ENCODE assay signal across 2 cellular contexts in genomic region chr9:22008662-22009562, GRCh38.
TF ChIP-seq lines count a peak whose summit lies in the region.

Gene CDKN2B, minus strand, starts transcription at chr9:22009305. Its CDS starts 352 bp downstream, at chr9:22008953.

TF ChIP-seq in GM23338, 12 proteins besides CTCF, POLR2A, EP300 and RAD21 (continued from another document):
- TF ChIP-seq EZH2 (IDR thresholded peaks at IDR 0.05; ENCODE audit: low read depth, unreplicated experiment) (no peak), JUNB (IDR thresholded peaks at IDR 0.05; ENCODE audit: unreplicated experiment) (no peak), NANOG (IDR thresholded peaks at IDR 0.05; ENCODE audit: borderline replicate concordance) (no peak), EZH2phosphoT487 (IDR thresholded peaks at IDR 0.05; ENCODE audit: unreplicated experiment) (no peak), CREB1 (CRISPR knock-in tag; IDR thresholded peaks at IDR 0.05; ENCODE audit: low read depth) (peak; percentile 72), STAT1 (IDR thresholded peaks at IDR 0.05; ENCODE audit: unreplicated experiment) (no peak), ZNF114 (CRISPR knock-in tag; IDR thresholded peaks at IDR 0.05) (no peak), POLR2AphosphoS5 (IDR thresholded peaks at IDR 0.05; ENCODE audit: low read depth) (peak; percentile 68)
- TF ChIP-seq, protein P1, sequence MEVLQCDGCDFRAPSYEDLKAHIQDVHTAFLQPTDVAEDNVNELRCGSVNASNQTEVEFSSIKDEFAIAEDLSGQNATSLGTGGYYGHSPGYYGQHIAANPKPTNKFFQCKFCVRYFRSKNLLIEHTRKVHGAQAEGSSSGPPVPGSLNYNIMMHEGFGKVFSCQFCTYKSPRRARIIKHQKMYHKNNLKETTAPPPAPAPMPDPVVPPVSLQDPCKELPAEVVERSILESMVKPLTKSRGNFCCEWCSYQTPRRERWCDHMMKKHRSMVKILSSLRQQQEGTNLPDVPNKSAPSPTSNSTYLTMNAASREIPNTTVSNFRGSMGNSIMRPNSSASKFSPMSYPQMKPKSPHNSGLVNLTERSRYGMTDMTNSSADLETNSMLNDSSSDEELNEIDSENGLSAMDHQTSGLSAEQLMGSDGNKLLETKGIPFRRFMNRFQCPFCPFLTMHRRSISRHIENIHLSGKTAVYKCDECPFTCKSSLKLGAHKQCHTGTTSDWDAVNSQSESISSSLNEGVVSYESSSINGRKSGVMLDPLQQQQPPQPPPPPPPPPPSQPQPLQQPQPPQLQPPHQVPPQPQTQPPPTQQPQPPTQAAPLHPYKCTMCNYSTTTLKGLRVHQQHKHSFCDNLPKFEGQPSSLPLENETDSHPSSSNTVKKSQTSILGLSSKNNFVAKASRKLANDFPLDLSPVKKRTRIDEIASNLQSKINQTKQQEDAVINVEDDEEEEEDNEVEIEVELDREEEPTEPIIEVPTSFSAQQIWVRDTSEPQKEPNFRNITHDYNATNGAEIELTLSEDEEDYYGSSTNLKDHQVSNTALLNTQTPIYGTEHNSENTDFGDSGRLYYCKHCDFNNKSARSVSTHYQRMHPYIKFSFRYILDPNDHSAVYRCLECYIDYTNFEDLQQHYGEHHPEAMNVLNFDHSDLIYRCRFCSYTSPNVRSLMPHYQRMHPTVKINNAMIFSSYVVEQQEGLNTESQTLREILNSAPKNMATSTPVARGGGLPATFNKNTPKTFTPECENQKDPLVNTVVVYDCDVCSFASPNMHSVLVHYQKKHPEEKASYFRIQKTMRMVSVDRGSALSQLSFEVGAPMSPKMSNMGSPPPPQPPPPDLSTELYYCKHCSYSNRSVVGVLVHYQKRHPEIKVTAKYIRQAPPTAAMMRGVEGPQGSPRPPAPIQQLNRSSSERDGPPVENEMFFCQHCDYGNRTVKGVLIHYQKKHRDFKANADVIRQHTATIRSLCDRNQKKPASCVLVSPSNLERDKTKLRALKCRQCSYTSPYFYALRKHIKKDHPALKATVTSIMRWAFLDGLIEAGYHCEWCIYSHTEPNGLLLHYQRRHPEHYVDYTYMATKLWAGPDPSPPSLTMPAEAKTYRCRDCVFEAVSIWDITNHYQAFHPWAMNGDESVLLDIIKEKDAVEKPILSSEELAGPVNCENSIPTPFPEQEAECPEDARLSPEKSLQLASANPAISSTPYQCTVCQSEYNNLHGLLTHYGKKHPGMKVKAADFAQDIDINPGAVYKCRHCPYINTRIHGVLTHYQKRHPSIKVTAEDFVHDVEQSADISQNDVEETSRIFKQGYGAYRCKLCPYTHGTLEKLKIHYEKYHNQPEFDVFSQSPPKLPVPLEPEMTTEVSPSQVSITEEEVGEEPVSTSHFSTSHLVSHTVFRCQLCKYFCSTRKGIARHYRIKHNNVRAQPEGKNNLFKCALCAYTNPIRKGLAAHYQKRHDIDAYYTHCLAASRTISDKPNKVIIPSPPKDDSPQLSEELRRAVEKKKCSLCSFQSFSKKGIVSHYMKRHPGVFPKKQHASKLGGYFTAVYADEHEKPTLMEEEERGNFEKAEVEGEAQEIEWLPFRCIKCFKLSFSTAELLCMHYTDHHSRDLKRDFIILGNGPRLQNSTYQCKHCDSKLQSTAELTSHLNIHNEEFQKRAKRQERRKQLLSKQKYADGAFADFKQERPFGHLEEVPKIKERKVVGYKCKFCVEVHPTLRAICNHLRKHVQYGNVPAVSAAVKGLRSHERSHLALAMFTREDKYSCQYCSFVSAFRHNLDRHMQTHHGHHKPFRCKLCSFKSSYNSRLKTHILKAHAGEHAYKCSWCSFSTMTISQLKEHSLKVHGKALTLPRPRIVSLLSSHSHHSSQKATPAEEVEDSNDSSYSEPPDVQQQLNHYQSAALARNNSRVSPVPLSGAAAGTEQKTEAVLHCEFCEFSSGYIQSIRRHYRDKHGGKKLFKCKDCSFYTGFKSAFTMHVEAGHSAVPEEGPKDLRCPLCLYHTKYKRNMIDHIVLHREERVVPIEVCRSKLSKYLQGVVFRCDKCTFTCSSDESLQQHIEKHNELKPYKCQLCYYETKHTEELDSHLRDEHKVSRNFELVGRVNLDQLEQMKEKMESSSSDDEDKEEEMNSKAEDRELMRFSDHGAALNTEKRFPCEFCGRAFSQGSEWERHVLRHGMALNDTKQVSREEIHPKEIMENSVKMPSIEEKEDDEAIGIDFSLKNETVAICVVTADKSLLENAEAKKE (CRISPR knock-in tag; IDR thresholded peaks at IDR 0.05), result no peak
TF ChIP-seq in GM23338: peak in this region for 3.

TF ChIP-seq in SK-N-SH treated with all-trans-retinoic acid at 6 μM for 48 hours, 23 proteins besides CTCF, POLR2A, EP300 and RAD21 (continued from another document):
- TF ChIP-seq, protein P2, sequence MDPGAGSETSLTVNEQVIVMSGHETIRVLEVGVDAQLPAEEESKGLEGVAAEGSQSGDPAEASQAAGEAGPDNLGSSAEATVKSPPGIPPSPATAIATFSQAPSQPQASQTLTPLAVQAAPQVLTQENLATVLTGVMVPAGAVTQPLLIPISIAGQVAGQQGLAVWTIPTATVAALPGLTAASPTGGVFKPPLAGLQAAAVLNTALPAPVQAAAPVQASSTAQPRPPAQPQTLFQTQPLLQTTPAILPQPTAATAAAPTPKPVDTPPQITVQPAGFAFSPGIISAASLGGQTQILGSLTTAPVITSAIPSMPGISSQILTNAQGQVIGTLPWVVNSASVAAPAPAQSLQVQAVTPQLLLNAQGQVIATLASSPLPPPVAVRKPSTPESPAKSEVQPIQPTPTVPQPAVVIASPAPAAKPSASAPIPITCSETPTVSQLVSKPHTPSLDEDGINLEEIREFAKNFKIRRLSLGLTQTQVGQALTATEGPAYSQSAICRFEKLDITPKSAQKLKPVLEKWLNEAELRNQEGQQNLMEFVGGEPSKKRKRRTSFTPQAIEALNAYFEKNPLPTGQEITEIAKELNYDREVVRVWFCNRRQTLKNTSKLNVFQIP (CRISPR knock-in tag; IDR thresholded peaks at IDR 0.05; ENCODE audit: borderline replicate concordance, low read depth), result no peak
- no peak for TF ChIP-seq TCF4 (CRISPR knock-in tag; IDR thresholded peaks at IDR 0.05; ENCODE audit: borderline replicate concordance)
